ENCODE assay signal across 11 cellular contexts in genomic region chr3:189340680-189341460, GRCh38.
DNase-seq lines count a peak whose midpoint lies in the region; TF ChIP-seq lines count a peak whose summit lies in the region.
"Had no signal": no experiment of that assay in that cellular context is flagged by ENCODE, and none has a peak within 500 bp of the region (broad histone marks: within the 10 kb centered on the region; RNA-seq: fewer than 3 reads in every experiment).

No MANE protein-coding gene starts in this region.

- H3K27ac ChIP-seq in MM.1S (ENCODE audit: low read length) (no peak overlapping the region), colonic mucosa (no peak overlapping the region), suprapubic skin (no peak overlapping the region)
- H3K27ac ChIP-seq: neutrophil had no signal

- no peak overlapping the region for H2AFZ ChIP-seq in MM.1S (ENCODE audit: low read length)

- H3K27ac Mint-ChIP-seq in osteocyte (ENCODE audit: unreplicated experiment) = no peak overlapping the region
- H3K27ac Mint-ChIP-seq: activated naive CD8-positive, alpha-beta T cell; B cell had no signal

- H3K4me1 ChIP-seq in MM.1S (ENCODE audit: low read length) (no peaks in the 10 kb centered on the region), colonic mucosa (no peaks in the 10 kb centered on the region), suprapubic skin (no peaks in the 10 kb centered on the region)

- H3K9me3 ChIP-seq in MM.1S (replicated peaks; ENCODE audit: insufficient read depth, low read length) (no peaks in the 10 kb centered on the region), colonic mucosa (no peaks in the 10 kb centered on the region), suprapubic skin (no peaks in the 10 kb centered on the region)
- H3K9me3 ChIP-seq: neutrophil had no signal

- H3K9me2 ChIP-seq in MM.1S (replicated peaks; ENCODE audit: insufficient read depth, low read length) = no peaks in the 10 kb centered on the region

- peaks cover 1% of the 10 kb centered on the region for H3K4me1 Mint-ChIP-seq in osteocyte (ENCODE audit: unreplicated experiment)
- H3K4me1 Mint-ChIP-seq: B cell had no signal

- H3K4me2 ChIP-seq in MM.1S (ENCODE audit: low read depth, low read length) = no peak overlapping the region

- H3K79me2 ChIP-seq in MM.1S (ENCODE audit: low read length) = no peaks in the 10 kb centered on the region

- no peak overlapping the region for H3K4me3 ChIP-seq in MM.1S (ENCODE audit: low read length)
- H3K4me3 ChIP-seq in colonic mucosa = no peak overlapping the region
- no peak overlapping the region for H3K4me3 ChIP-seq in suprapubic skin

- no peaks in the 10 kb centered on the region for H3F3A ChIP-seq in MM.1S (ENCODE audit: insufficient read depth, low read length)

- no peak for TF ChIP-seq POLR2A in suprapubic skin (IDR thresholded peaks at IDR 0.05)

- DNase-seq in SIG-M5 treated with dmso at 0.1 percent for 504 hours (lab: John Stamatoyannopoulos, UW; ENCODE audit: unreplicated experiment) (peak; percentile 5), SIG-M5 (lab: John Stamatoyannopoulos, UW) (no peak), MM.1S (no peak), colonic mucosa (peak; percentile 26), osteocyte (ENCODE audit: extremely low spot score, unreplicated experiment) (no peak), NCI-H510A treated with DMSO at 0.1 percent for 48 hours (lab: John Stamatoyannopoulos, UW) (no peak), NK-92 (lab: John Stamatoyannopoulos, UW; ENCODE audit: unreplicated experiment) (no peak), suprapubic skin (ENCODE audit: low spot score in 2 of 2) (no peak)

- WGBS in suprapubic skin = 82% methylated on average over 7 of the region's 7 CpGs

- H3K36me3 ChIP-seq in MM.1S (replicated peaks; ENCODE audit: insufficient read depth, low read length) (no peaks in the 10 kb centered on the region), colonic mucosa (no peaks in the 10 kb centered on the region), suprapubic skin (no peaks in the 10 kb centered on the region)
- H3K36me3 ChIP-seq: neutrophil had no signal

- H3K27me3 Mint-ChIP-seq in osteocyte (ENCODE audit: unreplicated experiment) = peaks cover 2% of the 10 kb centered on the region
- H3K27me3 Mint-ChIP-seq: activated naive CD8-positive, alpha-beta T cell had no signal

- TF ChIP-seq EP300 in suprapubic skin (IDR thresholded peaks at IDR 0.05) = no peak

- TF ChIP-seq CTCF in MM.1S (IDR thresholded peaks at IDR 0.05; ENCODE audit: low read length) = peak; percentile 31
- peak; percentile 16 for TF ChIP-seq CTCF in colonic mucosa (IDR thresholded peaks at IDR 0.05)
- peak; percentile 29 for TF ChIP-seq CTCF in osteocyte (IDR thresholded peaks at IDR 0.05)
- TF ChIP-seq CTCF in suprapubic skin (IDR thresholded peaks at IDR 0.05) = peak in 1 of 2 donors; percentile 19

- H4K20me1 ChIP-seq in MM.1S (ENCODE audit: insufficient read depth, low read length) = no peaks in the 10 kb centered on the region

- H3K4me3 Mint-ChIP-seq in osteocyte (ENCODE audit: unreplicated experiment) = no peak overlapping the region
- H3K4me3 Mint-ChIP-seq: activated naive CD8-positive, alpha-beta T cell; B cell had no signal

- no peaks in the 10 kb centered on the region for H3K36me3 Mint-ChIP-seq in osteocyte (ENCODE audit: unreplicated experiment)
- H3K36me3 Mint-ChIP-seq: activated naive CD8-positive, alpha-beta T cell had no signal

- H3K9ac ChIP-seq in MM.1S (ENCODE audit: low read length) = no peak overlapping the region
- H3K9ac ChIP-seq in colonic mucosa (ENCODE audit: low read depth in 2 of 2, low read length in 2 of 2) = no peak overlapping the region

- H3K9me3 Mint-ChIP-seq in osteocyte (ENCODE audit: unreplicated experiment) = peaks cover 12% of the 10 kb centered on the region

- H3K27me3 ChIP-seq in MM.1S (replicated peaks; ENCODE audit: insufficient read depth, low read length) (no peaks in the 10 kb centered on the region), colonic mucosa (no peaks in the 10 kb centered on the region), suprapubic skin (no peaks in the 10 kb centered on the region)
- H3K27me3 ChIP-seq: neutrophil had no signal

- intact Hi-C loops in colonic mucosa (cut with DNase I) = no loop called here

Comparison
In these comparisons a context has a peak if more than half of its experiments do, and no peak if none do; other contexts are left out.
1. DNase-seq: peak in SIG-M5 treated with dmso at 0.1 percent for 504 hours (single experiment) and colonic mucosa (single experiment); none in SIG-M5 (single experiment), MM.1S (single experiment), osteocyte (single experiment), NCI-H510A treated with DMSO at 0.1 percent for 48 hours (single experiment), NK-92 (single experiment) and suprapubic skin (0 of 2).